ENCODE assay signal across 9 cellular contexts in the genomic region with DNA sequence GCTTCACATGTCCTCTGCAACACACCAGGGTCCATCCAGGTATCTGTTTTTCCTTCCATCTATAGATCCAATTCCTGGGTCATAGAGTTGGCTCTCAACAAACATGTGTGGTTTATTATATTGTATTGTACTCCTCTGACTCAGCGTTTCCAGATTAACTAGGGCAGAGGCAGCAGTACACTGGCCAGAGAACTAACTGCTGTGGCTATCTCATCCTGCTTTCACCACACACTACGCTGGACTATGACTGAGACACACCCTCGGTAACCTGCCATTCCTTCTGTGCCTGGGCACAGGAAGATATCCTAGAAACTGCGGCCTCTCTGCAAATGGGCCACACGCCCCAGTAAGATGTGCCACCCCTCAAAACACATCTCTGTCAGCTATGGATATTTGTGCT.
A peak's percentile ranks its signal among the peaks of the same experiment; 100 is the strongest.
DNase-seq lines count a peak whose midpoint lies in the region; ATAC-seq and TF ChIP-seq lines count a peak whose summit lies in the region.
"Had no signal": no experiment of that assay in that cellular context is flagged by ENCODE, and none has a peak within 500 bp of the region (broad histone marks: within the 10 kb centered on the region; RNA-seq: fewer than 3 reads in every experiment).

No MANE protein-coding gene starts in this region.

- H3K4me2 ChIP-seq in PC-3 (ENCODE audit: low read length): peak overlapping the region; percentile 70

- POLR2A ChIA-PET in PC-3 (lab: Charles Lee; ENCODE audit: unreplicated experiment): no interaction called here
- POLR2A ChIA-PET in CD8-positive, alpha-beta T cell (lab: Charles Lee): no interaction called here

- intact Hi-C loops in PC-3 (cut with micrococcal nuclease): loop anchor here (1.0 kb wide), 2 partner anchors 16 to 37 kb away; no protein-coding TSS in a partner anchor
- intact Hi-C loops in CD8-positive, alpha-beta T cell (cut with DNase I, micrococcal nuclease): no loop called here

- no peaks in the 10 kb centered on the region for H3K36me3 ChIP-seq in PC-3 (ENCODE audit: low read depth, low read length)
- no peaks in the 10 kb centered on the region for H3K36me3 ChIP-seq in CD8-positive, alpha-beta T cell (ENCODE audit: insufficient read depth, low read length)

- ATAC-seq in PC-3 (peak; percentile 77), HG03196 (IDR thresholded peaks at IDR 0.05; ENCODE audit: unreplicated experiment) (no peak)
- ATAC-seq in CD8-positive, alpha-beta T cell: no peak

- H3K9me3 Mint-ChIP-seq in CD8-positive, alpha-beta T cell: no peaks in the 10 kb centered on the region
- H3K9me3 Mint-ChIP-seq: activated T-helper 1 cell treated with anti-CD3 and anti-CD28 coated beads, Interleukin-12 subunit alpha, Interleukin-12 subunit beta, Interleukin-2, Interleukin-4 antibody, amounts not matched to agents 30 ng/mL and 10 ng/mL and 1 ng/mL, durations not matched to agents 14 hours and 24 hours and 36 hours had no signal

- H3K4me1 ChIP-seq in PC-3 (ENCODE audit: insufficient read depth, low read length): peaks cover 46% of the 10 kb centered on the region
- no peaks in the 10 kb centered on the region for H3K4me1 ChIP-seq in CD8-positive, alpha-beta T cell (ENCODE audit: insufficient read depth, low read length)

- no peaks in the 10 kb centered on the region for H3K79me2 ChIP-seq in PC-3 (ENCODE audit: low read length)

- H3K9me3 ChIP-seq in PC-3 (ENCODE audit: low read length): no peaks in the 10 kb centered on the region
- no peaks in the 10 kb centered on the region for H3K9me3 ChIP-seq in CD8-positive, alpha-beta T cell (ENCODE audit: low read length)

- H3K36me3 Mint-ChIP-seq in CD8-positive, alpha-beta T cell: no peaks in the 10 kb centered on the region

- no peaks in the 10 kb centered on the region for H3K27me3 ChIP-seq in PC-3 (ENCODE audit: low read length)
- H3K27me3 ChIP-seq in CD8-positive, alpha-beta T cell (ENCODE audit: insufficient read depth, low read length): no peaks in the 10 kb centered on the region

- H3K27me3 Mint-ChIP-seq in CD8-positive, alpha-beta T cell (ENCODE audit: low read depth): peaks cover 3% of the 10 kb centered on the region

- no peak overlapping the region for H2AFZ ChIP-seq in PC-3 (ENCODE audit: low read length)

- H3K4me1 Mint-ChIP-seq in CD8-positive, alpha-beta T cell (ENCODE audit: low read depth): no peaks in the 10 kb centered on the region

- peak overlapping the region; percentile 62 for H3K27ac ChIP-seq in PC-3 (ENCODE audit: low read length)
- no peak overlapping the region for H3K27ac ChIP-seq in CD8-positive, alpha-beta T cell (ENCODE audit: low read depth, low read length)

- H3K9ac ChIP-seq in PC-3 (ENCODE audit: low read length): peak overlapping the region; percentile 38

- H3K4me3 ChIP-seq in PC-3 (ENCODE audit: low read length) (peak overlapping the region; percentile 17; the same call in 1 of the 2 replicates), epithelial cell of esophagus (ENCODE audit: low read length) (no peak overlapping the region)
- no peak overlapping the region for H3K4me3 ChIP-seq in CD8-positive, alpha-beta T cell (ENCODE audit: low read depth, low read length)

- CTCF ChIA-PET in PC-3 (lab: Charles Lee): interaction anchor here (1.0 kb wide), 1 partner anchor 674 kb away, joined by 3 read pairs; the partner anchor contains the start of gene SLC39A10
- CTCF ChIA-PET in CD8-positive, alpha-beta T cell (lab: Charles Lee): interaction anchor here (0.7 to 1.2 kb wide), 2 partner anchors 33 to 264 kb away, joined by 3 read pairs; no protein-coding TSS in a partner anchor

- H3K27ac Mint-ChIP-seq in CD8-positive, alpha-beta T cell: no peak overlapping the region
- H3K27ac Mint-ChIP-seq: activated T-helper 1 cell treated with anti-CD3 and anti-CD28 coated beads, Interleukin-12 subunit alpha, Interleukin-12 subunit beta, Interleukin-2, Interleukin-4 antibody, amounts not matched to agents 30 ng/mL and 10 ng/mL and 1 ng/mL, durations not matched to agents 14 hours and 24 hours and 36 hours had no signal

- H3K9me2 ChIP-seq in PC-3 (replicated peaks; ENCODE audit: low read length): no peaks in the 10 kb centered on the region

- H4K20me1 ChIP-seq in PC-3 (ENCODE audit: low read length): no peaks in the 10 kb centered on the region

- peaks cover 4% of the 10 kb centered on the region for H3F3A ChIP-seq in PC-3 (ENCODE audit: low read length, unreplicated experiment)

- no TSS peak for BruUV-seq in PC-3 (replicated peaks; lab: Mats Ljungman, UMichigan)

- TF ChIP-seq CTCF in PC-3 (conservative IDR thresholded peaks at IDR 0.05; ENCODE audit: low read depth, low read length) (no peak), epithelial cell of esophagus (IDR thresholded peaks at IDR 0.05; ENCODE audit: insufficient read depth, low read depth, low read length, missing control alignments) (no peak)
- no peak for TF ChIP-seq CTCF in CD8-positive, alpha-beta T cell (IDR thresholded peaks at IDR 0.05)

- DNase-seq in GM03348 (ENCODE audit: low spot score) (peak; percentile 65), PC-3 (peak; percentile 95), epithelial cell of esophagus (ENCODE audit: low read depth) (peak; percentile 11), mucosa of gallbladder (ENCODE audit: low spot score) (peak; percentile 54), Ammon's horn (ENCODE audit: low spot score) (no peak), NCI-H1694 (lab: John Stamatoyannopoulos, UW) (no peak)
- DNase-seq in CD8-positive, alpha-beta T cell: no peak

- H3K4me3 Mint-ChIP-seq in CD8-positive, alpha-beta T cell: no peak overlapping the region
- H3K4me3 Mint-ChIP-seq: activated T-helper 1 cell treated with anti-CD3 and anti-CD28 coated beads, Interleukin-12 subunit alpha, Interleukin-12 subunit beta, Interleukin-2, Interleukin-4 antibody, amounts not matched to agents 30 ng/mL and 10 ng/mL and 1 ng/mL, durations not matched to agents 14 hours and 24 hours and 36 hours had no signal

Comparison
In these comparisons a context has a peak if more than half of its experiments do, and no peak if none do; other contexts are left out.
1. DNase-seq: peak in GM03348 (single experiment), PC-3 (single experiment), epithelial cell of esophagus (single experiment) and mucosa of gallbladder (single experiment); none in CD8-positive, alpha-beta T cell (0 of 7), Ammon's horn (single experiment) and NCI-H1694 (single experiment).